Comparison of ENCODE assay signal across 8 cellular contexts in the genomic region with DNA sequence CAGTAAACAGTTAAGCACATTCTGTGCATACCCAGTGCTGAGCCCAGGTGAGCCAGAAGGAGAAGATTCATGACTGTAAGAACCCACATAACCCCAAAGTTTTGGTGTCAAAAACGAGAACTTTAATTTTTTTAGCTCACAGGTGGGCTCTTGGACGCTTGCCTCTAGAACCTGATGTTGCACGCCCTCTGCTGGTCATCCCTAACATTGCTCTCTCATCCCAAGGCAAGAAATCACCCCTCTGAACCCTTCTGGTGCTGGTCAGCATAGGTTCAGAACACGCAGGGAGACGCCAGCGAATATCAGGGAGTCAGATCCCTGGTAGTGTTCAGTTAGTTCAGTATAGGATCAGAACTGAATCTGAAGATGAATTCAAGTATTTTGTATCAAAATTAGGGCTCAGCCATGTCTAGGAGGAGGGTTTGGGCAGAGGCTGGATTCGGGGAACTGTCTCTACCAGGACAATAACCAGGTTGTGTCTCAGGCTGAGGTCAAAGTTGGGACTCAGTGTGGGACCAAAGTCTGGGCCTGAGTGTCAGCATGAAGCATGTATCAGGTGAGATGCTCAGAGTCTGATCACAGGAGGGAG. TPM values are rescaled to one million over a fixed set of nuclear protein-coding genes. Genes with fewer than 3 reads are reported as not detected.
DNase-seq lines count a peak whose midpoint lies in the region; ATAC-seq, FAIRE-seq and TF ChIP-seq lines count a peak whose summit lies in the region.

No MANE protein-coding gene starts in this region.

- POLR2A ChIA-PET in HepG2 (lab: Yijun Ruan, JAX): interaction anchor here (0.7 kb wide), 1 partner anchor 86 kb away, joined by 3 read pairs; no protein-coding TSS in a partner anchor

- 0% methylated on average over 6 of the region's 7 CpGs for WGBS in HepG2 (ENCODE audit: low lambda C conversion rate)

- peak; percentile 86 for TF ChIP-seq CTCF in Loucy (conservative IDR thresholded peaks at IDR 0.05; ENCODE audit: low read length)
- peak; percentile 78 to 89 for TF ChIP-seq CTCF in brain (conservative IDR thresholded peaks at IDR 0.05)
- peak; percentile 76 for TF ChIP-seq CTCF in HepG2 (CRISPR knock-in tag; IDR thresholded peaks at IDR 0.05)

- H3K4me2 ChIP-seq in Loucy (ENCODE audit: low read depth, low read length, poor library complexity, severe bottlenecking) (no peak overlapping the region), HepG2 (ENCODE audit: low read depth, low read length) (no peak overlapping the region)

- H3K4me3 Mint-ChIP-seq in T-helper 1 cell treated with Interleukin-12 subunit alpha and Interleukin-12 subunit beta and Interleukin-4 antibody, amounts not matched to agents 30 μg/mL and 1 μg/mL, for 36 hours: no peak overlapping the region
- peak overlapping the region; percentile 63 to 89 (median 74) for H3K4me3 Mint-ChIP-seq in brain
- no peak overlapping the region for H3K4me3 Mint-ChIP-seq in stimulated activated naive CD8-positive, alpha-beta T cell treated with anti-CD3 and anti-CD28 coated beads, Interleukin-15, Interleukin-2, amounts not matched to agents 100 ng/mL and 50 ng/mL, for 24 hours

- H3K27ac ChIP-seq in HepG2 (ENCODE audit: extremely low read length, insufficient read depth, low read length): no peak overlapping the region

- TF ChIP-seq POLR2A in HepG2 (IDR thresholded peaks at IDR 0.05; ENCODE audit: insufficient read depth in 1 of 2, low read depth in 2 of 2, low read length in 2 of 2): no peak

- intact Hi-C loops in HepG2 (cut with micrococcal nuclease; ENCODE audit: unreplicated experiment): no loop called here

- H3K27ac Mint-ChIP-seq in T-helper 1 cell treated with Interleukin-12 subunit alpha and Interleukin-12 subunit beta and Interleukin-4 antibody, amounts not matched to agents 30 μg/mL and 1 μg/mL, for 36 hours: peak overlapping the region; percentile 42
- peak overlapping the region; percentile 79 to 100 (median 88) for H3K27ac Mint-ChIP-seq in brain
- H3K27ac Mint-ChIP-seq in stimulated activated naive CD8-positive, alpha-beta T cell treated with anti-CD3 and anti-CD28 coated beads, Interleukin-15, Interleukin-2, amounts not matched to agents 100 ng/mL and 50 ng/mL, for 24 hours: peak overlapping the region; percentile 45

- no peaks in the 10 kb centered on the region for H3K27me3 Mint-ChIP-seq in T-helper 1 cell treated with Interleukin-12 subunit alpha and Interleukin-12 subunit beta and Interleukin-4 antibody, amounts not matched to agents 30 μg/mL and 1 μg/mL, for 36 hours (ENCODE audit: low read depth)
- peaks cover 4% of the 10 kb centered on the region for H3K27me3 Mint-ChIP-seq in brain
- no peaks in the 10 kb centered on the region for H3K27me3 Mint-ChIP-seq in stimulated activated naive CD8-positive, alpha-beta T cell treated with anti-CD3 and anti-CD28 coated beads, Interleukin-15, Interleukin-2, amounts not matched to agents 100 ng/mL and 50 ng/mL, for 24 hours

- no peaks in the 10 kb centered on the region for H4K20me1 ChIP-seq in Loucy (ENCODE audit: insufficient read depth, low read length, poor library complexity, severe bottlenecking)
- no peaks in the 10 kb centered on the region for H4K20me1 ChIP-seq in HepG2 (ENCODE audit: insufficient read depth, low read length)

- no peak for TF ChIP-seq EP300 in HepG2 (IDR thresholded peaks at IDR 0.05; ENCODE audit: low read depth in 2 of 2, low read length in 2 of 2)
- no peak for TF ChIP-seq EP300 in HepG2 (CRISPR knock-in tag; IDR thresholded peaks at IDR 0.05; ENCODE audit: borderline replicate concordance)

- H2AFZ ChIP-seq in Loucy (ENCODE audit: low read length) (no peak overlapping the region), HepG2 (ENCODE audit: low read length) (no peak overlapping the region)

- no peaks in the 10 kb centered on the region for H3K9me2 ChIP-seq in Loucy (replicated peaks; ENCODE audit: low read depth, low read length)

- no peaks in the 10 kb centered on the region for H3F3A ChIP-seq in Loucy (ENCODE audit: low read depth)

- peak; percentile 89 for FAIRE-seq in HepG2 (lab: Jason Lieb, UNC)

- H3K9ac ChIP-seq in Loucy (ENCODE audit: low read depth, low read length, poor library complexity, severe bottlenecking) (no peak overlapping the region), HepG2 (ENCODE audit: insufficient read depth, low read depth, low read length) (no peak overlapping the region)

- H3K9me3 ChIP-seq in Loucy (ENCODE audit: insufficient read depth, low read depth, low read length) (no peaks in the 10 kb centered on the region), HepG2 (ENCODE audit: low read length) (no peaks in the 10 kb centered on the region)

- peaks cover 50% of the 10 kb centered on the region for H3K4me1 Mint-ChIP-seq in T-helper 1 cell treated with Interleukin-12 subunit alpha and Interleukin-12 subunit beta and Interleukin-4 antibody, amounts not matched to agents 30 μg/mL and 1 μg/mL, for 36 hours (ENCODE audit: low read depth)
- H3K4me1 Mint-ChIP-seq in brain: peaks cover 67% of the 10 kb centered on the region
- H3K4me1 Mint-ChIP-seq in stimulated activated naive CD8-positive, alpha-beta T cell treated with anti-CD3 and anti-CD28 coated beads, Interleukin-15, Interleukin-2, amounts not matched to agents 100 ng/mL and 50 ng/mL, for 24 hours (ENCODE audit: low read depth): peaks cover 74% of the 10 kb centered on the region

- TF ChIP-seq RAD21 in HepG2 (CRISPR knock-in tag; IDR thresholded peaks at IDR 0.05): peak; percentile 25; the same call in 1 of the 2 replicates

- H3K27me3 ChIP-seq in Loucy (ENCODE audit: insufficient read depth, low read length, poor library complexity, severe bottlenecking): no peaks in the 10 kb centered on the region
- peaks cover 0 to 17% of the 10 kb centered on the region in 2 experiments; a peak in 4 of 5 replicates for H3K27me3 ChIP-seq in HepG2 (ENCODE audit: control insufficient read depth in 1 of 2, insufficient read depth in 2 of 2, low read length in 2 of 2)

- H3K36me3 Mint-ChIP-seq in T-helper 1 cell treated with Interleukin-12 subunit alpha and Interleukin-12 subunit beta and Interleukin-4 antibody, amounts not matched to agents 30 μg/mL and 1 μg/mL, for 36 hours (ENCODE audit: low read depth): no peaks in the 10 kb centered on the region
- H3K36me3 Mint-ChIP-seq in brain: no peaks in the 10 kb centered on the region
- no peaks in the 10 kb centered on the region for H3K36me3 Mint-ChIP-seq in stimulated activated naive CD8-positive, alpha-beta T cell treated with anti-CD3 and anti-CD28 coated beads, Interleukin-15, Interleukin-2, amounts not matched to agents 100 ng/mL and 50 ng/mL, for 24 hours (ENCODE audit: low read depth)

- H3K4me1 ChIP-seq in Loucy (ENCODE audit: insufficient read depth, low read length, poor library complexity, severe bottlenecking): peaks cover 39% of the 10 kb centered on the region
- H3K4me1 ChIP-seq in HepG2 (ENCODE audit: insufficient read depth, low read length): peaks cover 5% of the 10 kb centered on the region; the same call in 1 of the 2 replicates

- H3K79me2 ChIP-seq in Loucy (ENCODE audit: insufficient read depth, low read length): no peaks in the 10 kb centered on the region
- no peaks in the 10 kb centered on the region for H3K79me2 ChIP-seq in HepG2 (ENCODE audit: insufficient read depth, low read length)

- H3K9me3 Mint-ChIP-seq in T-helper 1 cell treated with Interleukin-12 subunit alpha and Interleukin-12 subunit beta and Interleukin-4 antibody, amounts not matched to agents 30 μg/mL and 1 μg/mL, for 36 hours: no peaks in the 10 kb centered on the region
- peaks cover 0 to 3% (median 0%) of the 10 kb centered on the region in 5 experiments for H3K9me3 Mint-ChIP-seq in brain
- H3K9me3 Mint-ChIP-seq in stimulated activated naive CD8-positive, alpha-beta T cell treated with anti-CD3 and anti-CD28 coated beads, Interleukin-15, Interleukin-2, amounts not matched to agents 100 ng/mL and 50 ng/mL, for 24 hours: no peaks in the 10 kb centered on the region

- DNase-seq in NCI-H2196 (lab: John Stamatoyannopoulos, UW; ENCODE audit: unreplicated experiment) (peak; percentile 63), NCI-H2196 treated with DMSO at 0.1 percent for 48 hours (lab: John Stamatoyannopoulos, UW; ENCODE audit: unreplicated experiment) (no peak), HepG2 (ENCODE audit: low spot score) (peak; percentile 57)

- in situ Hi-C loops in HepG2 (cut with HindIII; ENCODE audit: extremely low pct_ligation_motif_present, low pct_unique_long_range_greater_than_20kb): loop anchor here (5.0 kb wide), 1 partner anchor 93 kb away; no protein-coding TSS in a partner anchor

- H3K36me3 ChIP-seq in Loucy (ENCODE audit: insufficient read depth, low read length) (no peaks in the 10 kb centered on the region), HepG2 (replicated peaks in 1 of 2; ENCODE audit: control insufficient read depth in 1 of 2, insufficient read depth in 2 of 2, low read length in 2 of 2) (no peaks in the 10 kb centered on the region)

- CTCF ChIA-PET in HepG2 (lab: Yijun Ruan, JAX; ENCODE audit: low intra/inter-chr PET ratio, low total read pairs): interaction anchor here (1.1 to 2.0 kb wide), 4 partner anchors 84 to 225 kb away, joined by 3 to 11 read pairs (median 4); no protein-coding TSS in a partner anchor

- no peak overlapping the region for H3K4me3 ChIP-seq in Loucy (ENCODE audit: low read length, poor library complexity, severe bottlenecking)
- no peak overlapping the region for H3K4me3 ChIP-seq in HepG2 (replicated peaks in 1 of 3; ENCODE audit: insufficient read depth in 1 of 3, low read depth in 2 of 3, low read length in 3 of 3)

- ATAC-seq in HepG2 (no peak), HG03457 (IDR thresholded peaks at IDR 0.05; ENCODE audit: unreplicated experiment) (no peak)

- no TSS peak for BruUV-seq in HepG2 (replicated peaks; lab: Mats Ljungman, UMichigan)

RNA-seq across cellular contexts. Expression of a gene that starts 4.1 kb away (rescaled TPM):
- polyA plus RNA-seq in brain (ENCODE audit: insufficient read depth, low read depth, low replicate concordance) (49.4 TPM), HepG2 (2011; rRNA removed) (0.40 and 0.54 TPM in 2 replicates)
- 0.69 and 0.90 TPM in 2 replicates for total RNA-seq in HepG2 (2016; rRNA removed; fragmentation: Illumina TruSeq; extraction: Trizol)
- 0.20 and 0.26 TPM in 2 replicates for total RNA-seq in HepG2 (2016; cell fraction: cytosol; rRNA removed; fragmentation: Illumina TruSeq; extraction: Trizol; ENCODE audit: low read depth)
- total RNA-seq in HepG2 (2016; cell fraction: insoluble cytoplasmic fraction; rRNA removed; fragmentation: Illumina TruSeq; extraction: Trizol): 0.65 and 0.94 TPM in 2 replicates
- 0.68 and 0.96 TPM in 2 replicates for total RNA-seq in HepG2 (2016; cell fraction: membrane; rRNA removed; fragmentation: Illumina TruSeq; extraction: Trizol)
- 0.37 and 0.88 TPM in 2 replicates for total RNA-seq in HepG2 (2016; cell fraction: nucleus; rRNA removed; fragmentation: Illumina TruSeq; extraction: Trizol)
- 0.50 and 0.63 TPM in 2 replicates for polyA plus RNA-seq in HepG2 (2011; cell fraction: cytosol; rRNA removed)
- polyA plus RNA-seq in HepG2 (2011; cell fraction: nucleus; rRNA removed): 0.39 and 0.48 TPM in 2 replicates
- polyA plus RNA-seq in HepG2 (2012): 1.2 and 1.3 TPM in 2 replicates
- polyA plus RNA-seq in HepG2 (2016; cell fraction: cytosol; fragmentation: Illumina TruSeq; extraction: Trizol; ENCODE audit: low read depth): 0.54 and 0.57 TPM in 2 replicates
- 1.7 and 1.9 TPM in 2 replicates for polyA plus RNA-seq in HepG2 (2016; cell fraction: insoluble cytoplasmic fraction; fragmentation: Illumina TruSeq; extraction: Trizol; ENCODE audit: low read depth)
- polyA plus RNA-seq in HepG2 (2016; cell fraction: membrane; fragmentation: Illumina TruSeq; extraction: Trizol; ENCODE audit: low read depth): 0.74 and 1.1 TPM in 2 replicates
- 1.3 and 1.4 TPM in 2 replicates for polyA plus RNA-seq in HepG2 (2016; cell fraction: nucleus; fragmentation: Illumina TruSeq; extraction: Trizol; ENCODE audit: insufficient read depth, low read depth)
- polyA minus RNA-seq in HepG2 (2011; rRNA and poly(A)+ RNA removed; ENCODE audit: low replicate concordance): 0.22 and 2.4 TPM in 2 replicates
- polyA minus RNA-seq in HepG2 (2011; cell fraction: cytosol; rRNA and poly(A)+ RNA removed): not detected in 2 replicates
- polyA minus RNA-seq in HepG2 (2011; cell fraction: nucleus; rRNA and poly(A)+ RNA removed): 0.25 and 0.52 TPM in 2 replicates

RNA-seq across cellular contexts. Expression of a gene that starts 27.3 kb away (rescaled TPM):
- polyA plus RNA-seq in brain (ENCODE audit: insufficient read depth, low read depth, low replicate concordance): 14.7 TPM
- not detected in 2 replicates for total RNA-seq in HepG2 (2016; rRNA removed; fragmentation: Illumina TruSeq; extraction: Trizol)
- not detected in 2 replicates for total RNA-seq in HepG2 (2016; cell fraction: cytosol; rRNA removed; fragmentation: Illumina TruSeq; extraction: Trizol; ENCODE audit: low read depth)
- total RNA-seq in HepG2 (2016; cell fraction: insoluble cytoplasmic fraction; rRNA removed; fragmentation: Illumina TruSeq; extraction: Trizol): not detected in 2 replicates
- not detected in 2 replicates for total RNA-seq in HepG2 (2016; cell fraction: membrane; rRNA removed; fragmentation: Illumina TruSeq; extraction: Trizol)
- not detected in 2 replicates for total RNA-seq in HepG2 (2016; cell fraction: nucleus; rRNA removed; fragmentation: Illumina TruSeq; extraction: Trizol)
- 0.05 TPM in 1 of 2 replicates, not detected in the other for polyA plus RNA-seq in HepG2 (2011; rRNA removed)
- polyA plus RNA-seq in HepG2 (2011; cell fraction: cytosol; rRNA removed): not detected in 2 replicates
- not detected in 2 replicates for polyA plus RNA-seq in HepG2 (2011; cell fraction: nucleus; rRNA removed)
- not detected in 2 replicates for polyA plus RNA-seq in HepG2 (2012)
- not detected in 2 replicates for polyA plus RNA-seq in HepG2 (2016; cell fraction: cytosol; fragmentation: Illumina TruSeq; extraction: Trizol; ENCODE audit: low read depth)
- not detected in 2 replicates for polyA plus RNA-seq in HepG2 (2016; cell fraction: insoluble cytoplasmic fraction; fragmentation: Illumina TruSeq; extraction: Trizol; ENCODE audit: low read depth)
- polyA plus RNA-seq in HepG2 (2016; cell fraction: membrane; fragmentation: Illumina TruSeq; extraction: Trizol; ENCODE audit: low read depth): not detected in 2 replicates
- not detected in 2 replicates for polyA plus RNA-seq in HepG2 (2016; cell fraction: nucleus; fragmentation: Illumina TruSeq; extraction: Trizol; ENCODE audit: insufficient read depth, low read depth)
- 0.10 TPM in 1 of 2 replicates, not detected in the other for polyA minus RNA-seq in HepG2 (2011; rRNA and poly(A)+ RNA removed; ENCODE audit: low replicate concordance)
- polyA minus RNA-seq in HepG2 (2011; cell fraction: cytosol; rRNA and poly(A)+ RNA removed): not detected in 2 replicates
- polyA minus RNA-seq in HepG2 (2011; cell fraction: nucleus; rRNA and poly(A)+ RNA removed): not detected in 2 replicates

Comparison
In these comparisons a context has a peak if more than half of its experiments do, and no peak if none do; other contexts are left out.
1. H3K4me3 Mint-ChIP-seq: peak in brain (5 of 5); none in T-helper 1 cell treated with Interleukin-12 subunit alpha and Interleukin-12 subunit beta and Interleukin-4 antibody, amounts not matched to agents 30 μg/mL and 1 μg/mL, for 36 hours (single experiment) and stimulated activated naive CD8-positive, alpha-beta T cell treated with anti-CD3 and anti-CD28 coated beads, Interleukin-15, Interleukin-2, amounts not matched to agents 100 ng/mL and 50 ng/mL, for 24 hours (single experiment).
2. RNA of a gene that starts 4.1 kb away (polyA plus RNA-seq): 49.4 TPM in brain (single experiment); 0.39 to 1.9 TPM in HepG2; every median in the first group is over 10 times any median in the second.
3. RNA of a gene that starts 27.3 kb away (polyA plus RNA-seq): 14.7 TPM in brain (single experiment); 0.05 TPM in HepG2; every median in the first group is over 10 times any median in the second.
4. Peak in every context shown above with its lines, with median percentiles within 50 percentile points of each other: CTCF ChIP-seq and H3K27ac Mint-ChIP-seq.